In genomic region chr18:60146220-60146960, GRCh38 we compare ENCODE assay signal across 11 cellular contexts.
A peak's percentile ranks its signal among the peaks of the same experiment; 100 is the strongest.
DNase-seq lines count a peak whose midpoint lies in the region; ATAC-seq and TF ChIP-seq lines count a peak whose summit lies in the region.
"Had no signal": no experiment of that assay in that cellular context is flagged by ENCODE, and none has a peak within 500 bp of the region (broad histone marks: within the 10 kb centered on the region; RNA-seq: fewer than 3 reads in every experiment).

No MANE protein-coding gene starts in this region.

- H3K36me3 ChIP-seq in lower lobe of right lung = no peaks in the 10 kb centered on the region
- H3K36me3 ChIP-seq: prostate gland had no signal

- no peak for DNase-seq in lower lobe of right lung
- no peak for DNase-seq in NCI-H2196 (lab: John Stamatoyannopoulos, UW; ENCODE audit: unreplicated experiment)
- DNase-seq in NCI-H526 treated with DMSO at 0.1 percent for 48 hours (lab: John Stamatoyannopoulos, UW) = no peak
- no peak for DNase-seq in activated naive CD4-positive, alpha-beta T cell treated with Interleukin-2 at 50 U/mL for 16 hours
- DNase-seq in activated effector memory CD4-positive, alpha-beta T cell treated with anti-CD3 and anti-CD28 coated beads, Interleukin-2, amount 50 U/mL, for 16 hours = no peak
- DNase-seq: NCI-H2081 treated with DMSO at 0.1 percent for 48 hours, T-cell had no signal

- H3K27me3 ChIP-seq in lower lobe of right lung (ENCODE audit: low read depth) = no peaks in the 10 kb centered on the region

- H3K27ac ChIP-seq in lower lobe of right lung = no peak overlapping the region
- H3K27ac ChIP-seq: prostate gland had no signal

- no peak overlapping the region for H3K4me3 ChIP-seq in lower lobe of right lung
- H3K4me3 ChIP-seq: prostate gland had no signal

- no peak for TF ChIP-seq CTCF in lower lobe of right lung (IDR thresholded peaks at IDR 0.05)

- intact Hi-C loops in lower lobe of right lung (cut with DNase I) = no loop called here

- peak; percentile 81 for ATAC-seq in GM18868 (IDR thresholded peaks at IDR 0.05; ENCODE audit: unreplicated experiment)
- ATAC-seq in HG02610 (IDR thresholded peaks at IDR 0.05; ENCODE audit: unreplicated experiment) = peak; percentile 97
- ATAC-seq in HG03558 (IDR thresholded peaks at IDR 0.05; ENCODE audit: extremely low read depth, unreplicated experiment) = peak; percentile 86
- peak; percentile 16 to 51 for ATAC-seq in lower lobe of right lung
- ATAC-seq: T-cell had no signal

- H3K9me3 ChIP-seq in lower lobe of right lung = no peaks in the 10 kb centered on the region
- H3K9me3 ChIP-seq: prostate gland had no signal

- no peaks in the 10 kb centered on the region for H3K4me1 ChIP-seq in lower lobe of right lung
- H3K4me1 ChIP-seq: prostate gland had no signal

Comparison
In these comparisons a context has a peak if more than half of its experiments do, and no peak if none do; other contexts are left out.
1. ATAC-seq: peak in every context shown above with its lines; median percentile 97 in HG02610; 86 in HG03558; 81 in GM18868; 34 in lower lobe of right lung.